ENCODE assay signal across 8 cellular contexts in genomic region chr12:57546438-57547365, GRCh38. TPM values are rescaled to one million over a fixed set of nuclear protein-coding genes. Genes with fewer than 3 reads are reported as not detected.
DNase-seq lines count a peak whose midpoint lies in the region; ATAC-seq lines count a peak whose summit lies in the region.

TSS of gene DCTN2 (minus strand) at chr12:57547192. CDS start at chr12:57547063, 129 bp downstream.

- ATAC-seq in GM19467 (IDR thresholded peaks at IDR 0.05; ENCODE audit: unreplicated experiment) = peak; percentile 98

- peak; percentile 83 for DNase-seq in CMK (ENCODE audit: low read depth)
- peak; percentile 91 for DNase-seq in HS-27A (ENCODE audit: low read depth)
- DNase-seq in NK-92 (lab: John Stamatoyannopoulos, UW; ENCODE audit: unreplicated experiment) = peak; percentile 40
- peak; percentile 78 to 85 for DNase-seq in activated CD8-positive, alpha-beta memory T cell treated with anti-CD3 and anti-CD28 coated beads for 1 hour (ENCODE audit: extremely low read depth in 1 of 2, low read depth in 1 of 2)
- peak; percentile 87 for DNase-seq in effector CD8-positive, alpha-beta T cell (lab: John Stamatoyannopoulos, UW)
- peak; percentile 98 to 99 for DNase-seq in lung microvascular endothelial cell (ENCODE audit: low read depth in 2 of 2)
- peak; percentile 88 to 94 (median 92) for DNase-seq in stimulated activated CD4-positive, alpha-beta T cell treated with anti-CD3 and anti-CD28 coated beads, TNF-alpha, amount 100 ng/mL, for 48 hours (ENCODE audit: low read depth in 3 of 3)

RNA-seq across cellular contexts. Expression of gene DCTN2, which starts in this region (rescaled TPM):
- total RNA-seq in lung microvascular endothelial cell = 83.1 and 84.8 TPM in 2 replicates

Comparison
In these comparisons a context has a peak if more than half of its experiments do, and no peak if none do; other contexts are left out.
1. Peak in every context shown above with its lines: DNase-seq and ATAC-seq.
2. DNase-seq: peak in every context shown above with its lines; median percentile 98 in lung microvascular endothelial cell; 92 in stimulated activated CD4-positive, alpha-beta T cell treated with anti-CD3 and anti-CD28 coated beads, TNF-alpha, amount 100 ng/mL, for 48 hours; 91 in HS-27A; 87 in effector CD8-positive, alpha-beta T cell; 83 in CMK; 82 in activated CD8-positive, alpha-beta memory T cell treated with anti-CD3 and anti-CD28 coated beads for 1 hour; 40 in NK-92.